ENCODE assay signal across 9 cellular contexts in genomic region chr18:79395308-79395640, GRCh38. TPM values are rescaled to one million over a fixed set of nuclear protein-coding genes. Genes with fewer than 3 reads are reported as not detected.
A peak's percentile ranks its signal among the peaks of the same experiment; 100 is the strongest.
DNase-seq lines count a peak whose midpoint lies in the region; ATAC-seq and TF ChIP-seq lines count a peak whose summit lies in the region.
"Had no signal": no experiment of that assay in that cellular context is flagged by ENCODE, and none has a peak within 500 bp of the region (broad histone marks: within the 10 kb centered on the region; RNA-seq: fewer than 3 reads in every experiment).

No MANE protein-coding gene starts in this region.

- H3K27me3 Mint-ChIP-seq in GM23338 (ENCODE audit: insufficient read depth, low read depth, poor library complexity): peaks cover 74% of the 10 kb centered on the region

- WGBS in right cardiac atrium: 3% methylated on average over 28 of the region's 34 CpGs
- WGBS in spleen, 5 donors: 1 to 4% (median 2%) methylated on average over 13 to 25 of the region's 34 CpGs

- no peak overlapping the region for H3K27ac Mint-ChIP-seq in GM23338

- ATAC-seq in GM23338: no peak
- ATAC-seq in right cardiac atrium: no peak
- ATAC-seq in left lobe of liver: no peak

- H3K9me3 ChIP-seq in Peyer's patch (no peaks in the 10 kb centered on the region), right cardiac atrium (ENCODE audit: control insufficient read depth, low read length) (no peaks in the 10 kb centered on the region), spleen (no peaks in the 10 kb centered on the region)

- no peak for DNase-seq in GM23338 (ENCODE audit: low spot score)
- DNase-seq in Peyer's patch: no peak
- peak in 1 of 3 donors; percentile 72 for DNase-seq in right cardiac atrium
- DNase-seq in spleen: peak; percentile 63
- no peak for DNase-seq in NK-92 treated with Interleukin-12 subunit alpha and Interleukin-12 subunit beta, amount 100 ng/mL, for 24 hours (lab: John Stamatoyannopoulos, UW)
- DNase-seq in iPS-NIHi11 (ENCODE audit: low spot score): no peak
- no peak for DNase-seq in left lobe of liver (ENCODE audit: low spot score)
- no peak for DNase-seq in activated CD8-positive, alpha-beta memory T cell treated with anti-CD3 and anti-CD28 coated beads for 24 hours
- DNase-seq: activated effector memory CD4-positive, alpha-beta T cell treated with Interleukin-2 at 50 U/mL for 16 hours had no signal

- peak overlapping the region; percentile 67 for H3K4me3 Mint-ChIP-seq in GM23338

- no peaks in the 10 kb centered on the region; the same call in 2 of the 3 replicates for H3K36me3 Mint-ChIP-seq in GM23338 (ENCODE audit: low read depth)

- H3K4me2 ChIP-seq in GM23338: peak overlapping the region; percentile 83

- H3K27ac ChIP-seq in GM23338 (ENCODE audit: low read depth) (no peak overlapping the region), Peyer's patch (peak overlapping the region; percentile 79 to 100 (median 87)), right cardiac atrium (ENCODE audit: low read length) (peak overlapping the region; percentile 88), spleen (peak overlapping the region in 6 of 8 donors; percentile 73 to 96 (median 82))

- intact Hi-C loops in right cardiac atrium (cut with DNase I): loop anchor here in 1 of 4 donors (2.0 kb wide), 1 partner anchor 112 kb away; no protein-coding TSS in a partner anchor
- intact Hi-C loops in spleen (cut with DNase I; ENCODE audit: low total_unique reads): loop anchor here (5.0 kb wide), 1 partner anchor 132 kb away; no protein-coding TSS in a partner anchor

- H3K4me1 ChIP-seq in GM23338 (ENCODE audit: insufficient read depth): peaks cover 13% of the 10 kb centered on the region
- peaks cover 4 to 37% (median 20%) of the 10 kb centered on the region in 4 donors for H3K4me1 ChIP-seq in Peyer's patch
- H3K4me1 ChIP-seq in right cardiac atrium (ENCODE audit: control insufficient read depth, insufficient read depth, low read length): peaks cover 6% of the 10 kb centered on the region
- peaks cover 25 to 74% (median 66%) of the 10 kb centered on the region in 6 donors for H3K4me1 ChIP-seq in spleen

- H3K9me2 ChIP-seq in GM23338 (ENCODE audit: insufficient read depth): no peaks in the 10 kb centered on the region

- no peaks in the 10 kb centered on the region; the same call in 1 of the 3 replicates for H3K9me3 Mint-ChIP-seq in GM23338

- no peaks in the 10 kb centered on the region; the same call in 1 of the 2 replicates for H4K20me1 ChIP-seq in GM23338 (replicated peaks; ENCODE audit: insufficient read depth)

- H3K27me3 ChIP-seq in GM23338 (ENCODE audit: insufficient read depth) (peaks cover 91% of the 10 kb centered on the region), Peyer's patch (peaks cover 0 to 11% of the 10 kb centered on the region in 2 donors), right cardiac atrium (ENCODE audit: control insufficient read depth, insufficient read depth) (no peaks in the 10 kb centered on the region), spleen (replicated peaks in 1 of 7) (peaks cover 0 to 69% (median 15%) of the 10 kb centered on the region in 7 donors)

- H3K4me1 Mint-ChIP-seq in GM23338: peaks cover 12% of the 10 kb centered on the region

- H2AFZ ChIP-seq in GM23338: no peak overlapping the region

- H3F3A ChIP-seq in GM23338 (replicated peaks; ENCODE audit: low read depth): no peaks in the 10 kb centered on the region; the same call in 1 of the 2 replicates

- no peaks in the 10 kb centered on the region for H3K79me2 ChIP-seq in GM23338 (replicated peaks; ENCODE audit: insufficient read depth)

- H3K36me3 ChIP-seq in GM23338 (ENCODE audit: insufficient read depth) (no peaks in the 10 kb centered on the region), Peyer's patch (no peaks in the 10 kb centered on the region), spleen (no peaks in the 10 kb centered on the region)

- H3K4me3 ChIP-seq in GM23338 (peak overlapping the region; percentile 65; the same call in 1 of the 2 replicates), Peyer's patch (peak overlapping the region; percentile 47 to 70 (median 55)), right cardiac atrium (ENCODE audit: low read length) (peak overlapping the region; percentile 60), spleen (peak overlapping the region in 7 of 8 donors; percentile 51 to 74 (median 61))

- TF ChIP-seq CTCF in GM23338 (conservative IDR thresholded peaks at IDR 0.05; ENCODE audit: low read depth in 2 of 2) (no peak), Peyer's patch (IDR thresholded peaks at IDR 0.05) (no peak), spleen (IDR thresholded peaks at IDR 0.05 in 8 of 11, conservative IDR thresholded peaks at IDR 0.05 in 3 of 11) (no peak)

- TF ChIP-seq POLR2A in Peyer's patch (IDR thresholded peaks at IDR 0.05) (no peak), spleen (IDR thresholded peaks at IDR 0.05) (no peak)

TF ChIP-seq in GM23338, 12 proteins besides CTCF, POLR2A, EP300 and RAD21 (continues in another document):
- TF ChIP-seq NANOG (IDR thresholded peaks at IDR 0.05; ENCODE audit: borderline replicate concordance) (no peak), CREB1 (CRISPR knock-in tag; IDR thresholded peaks at IDR 0.05; ENCODE audit: low read depth) (no peak), ZNF331 (CRISPR knock-in tag; IDR thresholded peaks at IDR 0.05; ENCODE audit: low read depth) (no peak), JUNB (IDR thresholded peaks at IDR 0.05; ENCODE audit: unreplicated experiment) (no peak), STAT1 (IDR thresholded peaks at IDR 0.05; ENCODE audit: unreplicated experiment) (no peak), EZH2phosphoT487 (IDR thresholded peaks at IDR 0.05; ENCODE audit: unreplicated experiment) (no peak), ETS1 (IDR thresholded peaks at IDR 0.05) (no peak)

RNA-seq across cellular contexts. Expression of gene NFATC1, which starts 0.5 kb away (rescaled TPM):
- total RNA-seq in GM23338 (2014; rRNA removed; shearing (Covaris generic)): 5.0 and 6.4 TPM in 2 replicates
- polyA plus RNA-seq in GM23338 (2016; fragmentation: Nextera tagmentation; extraction: Ambion mirVana) (2.7 and 3.9 TPM in 2 replicates), right cardiac atrium (14.7 TPM), spleen (10 to 100 TPM; 20.7 to 36.4 (median 30.0) TPM)
- total RNA-seq in Peyer's patch (10 to 100 TPM in 1 of 4 donors, 1 to 10 TPM in 3; 2.1 to 41.3 (median 7.6) TPM), right cardiac atrium (10 to 100 TPM; 20.1 to 25.3 (median 20.8) TPM), spleen (10 to 100 TPM; 38.6 to 64.9 (median 56.1) TPM), left lobe of liver (4.5 TPM)
